ENCODE assay signal across 13 cellular contexts in the genomic region with DNA sequence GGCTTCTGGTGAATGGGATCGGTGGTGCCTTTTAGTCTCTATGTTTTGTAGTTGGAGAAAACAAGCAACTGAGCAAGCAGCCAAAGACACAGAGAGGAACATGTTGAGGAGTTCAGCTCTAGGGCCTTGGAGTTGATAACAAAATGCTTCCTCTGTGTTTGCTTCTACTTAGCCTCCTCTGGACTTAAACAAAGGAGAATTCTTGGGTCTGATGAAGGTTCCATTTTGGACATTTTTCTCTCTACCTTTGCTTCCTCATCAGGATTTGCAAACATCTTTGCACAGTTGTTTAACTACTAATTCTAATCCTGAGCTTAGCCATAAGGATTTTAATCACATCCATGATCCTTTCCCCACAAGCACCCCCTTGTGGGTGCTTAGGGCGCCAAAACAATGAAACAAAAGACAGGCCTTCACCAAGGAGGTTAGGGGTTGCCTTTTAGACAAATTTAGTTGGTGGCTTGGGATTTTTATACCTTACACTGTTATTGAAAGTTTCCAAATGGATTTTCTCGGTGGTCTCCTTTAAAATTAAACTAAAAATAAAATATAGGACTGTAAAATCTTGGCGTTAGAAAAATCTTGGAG.
DNase-seq lines count a peak whose midpoint lies in the region; ATAC-seq and TF ChIP-seq lines count a peak whose summit lies in the region.
"Had no signal": no experiment of that assay in that cellular context is flagged by ENCODE, and none has a peak within 500 bp of the region (broad histone marks: within the 10 kb centered on the region; RNA-seq: fewer than 3 reads in every experiment).

No MANE protein-coding gene starts in this region.

- no peak overlapping the region for H3K27ac ChIP-seq in AG04450 (ENCODE audit: low read depth, low read length)
- no peak overlapping the region for H3K27ac ChIP-seq in PC-3 (ENCODE audit: low read length)
- H3K27ac ChIP-seq: upper lobe of right lung had no signal

- CTCF ChIA-PET in AG04450 (lab: Charles Lee) (interaction anchor here (0.6 to 1.3 kb wide), 4 partner anchors 25 to 1292 kb away, joined by 3 to 6 read pairs (median 4); no protein-coding TSS in a partner anchor), PC-3 (lab: Charles Lee) (no interaction called here)

- H2AFZ ChIP-seq in PC-3 (ENCODE audit: low read length) = no peak overlapping the region

- no TSS peak for BruUV-seq in PC-3 (replicated peaks; lab: Mats Ljungman, UMichigan)

- H3K4me1 Mint-ChIP-seq in stimulated activated effector memory CD8-positive, alpha-beta T cell treated with anti-CD3 and anti-CD28 coated beads, Interleukin-12 subunit alpha, Interleukin-12 subunit beta, amount 100 ng/mL, for 72 hours = no peaks in the 10 kb centered on the region

- intact Hi-C loops in PC-3 (cut with micrococcal nuclease) = loop anchor here (10.0 kb wide), 1 partner anchor 259 kb away; no protein-coding TSS in a partner anchor
- intact Hi-C loops in left cardiac atrium (cut with DNase I) = no loop called here

- no peak overlapping the region for H3K27ac Mint-ChIP-seq in stimulated activated effector memory CD8-positive, alpha-beta T cell treated with anti-CD3 and anti-CD28 coated beads, Interleukin-12 subunit alpha, Interleukin-12 subunit beta, amount 100 ng/mL, for 72 hours
- H3K27ac Mint-ChIP-seq: CD8-positive, alpha-beta T cell had no signal

- H3K4me3 ChIP-seq in AG04450 (ENCODE audit: low read depth, low read length) (no peak overlapping the region), PC-3 (ENCODE audit: low read length) (no peak overlapping the region), fibroblast of pulmonary artery (replicated peaks; ENCODE audit: low read depth, low read length) (no peak overlapping the region)
- H3K4me3 ChIP-seq: upper lobe of right lung had no signal

- H3K9me3 Mint-ChIP-seq in stimulated activated effector memory CD8-positive, alpha-beta T cell treated with anti-CD3 and anti-CD28 coated beads, Interleukin-12 subunit alpha, Interleukin-12 subunit beta, amount 100 ng/mL, for 72 hours = peaks cover 4% of the 10 kb centered on the region
- H3K9me3 Mint-ChIP-seq: CD8-positive, alpha-beta T cell had no signal

- H3K4me3 Mint-ChIP-seq in stimulated activated effector memory CD8-positive, alpha-beta T cell treated with anti-CD3 and anti-CD28 coated beads, Interleukin-12 subunit alpha, Interleukin-12 subunit beta, amount 100 ng/mL, for 72 hours = no peak overlapping the region
- H3K4me3 Mint-ChIP-seq: CD8-positive, alpha-beta T cell had no signal

- DNase-seq in AG04450 (ENCODE audit: low read depth, low spot score) (no peak), PC-3 (peak; percentile 13), fibroblast of pulmonary artery (ENCODE audit: low read depth) (no peak), left cardiac atrium (no peak), nucleus accumbens (lab: John Stamatoyannopoulos, UW) (no peak)
- DNase-seq in stimulated activated effector memory CD8-positive, alpha-beta T cell treated with anti-CD3 and anti-CD28 coated beads, Interleukin-12 subunit alpha, Interleukin-12 subunit beta, amount 100 ng/mL, for 72 hours (ENCODE audit: low spot score in 2 of 2) = no peak
- DNase-seq: CD8-positive, alpha-beta T cell; NCI-H1092 treated with DMSO at 0.1 percent for 48 hours; T1000; upper lobe of right lung had no signal

- no peaks in the 10 kb centered on the region for H4K20me1 ChIP-seq in PC-3 (ENCODE audit: low read length)

- H3K9ac ChIP-seq in PC-3 (ENCODE audit: low read length) = no peak overlapping the region

- no peaks in the 10 kb centered on the region for H3K9me2 ChIP-seq in PC-3 (replicated peaks; ENCODE audit: low read length)

- H3K36me3 ChIP-seq in PC-3 (ENCODE audit: low read depth, low read length) = no peaks in the 10 kb centered on the region
- H3K36me3 ChIP-seq: upper lobe of right lung had no signal

- H3F3A ChIP-seq in PC-3 (ENCODE audit: low read length, unreplicated experiment) = no peaks in the 10 kb centered on the region

- ATAC-seq in PC-3 (no peak), HG02610 (IDR thresholded peaks at IDR 0.05; ENCODE audit: unreplicated experiment) (no peak), left cardiac atrium (no peak)
- no peak for ATAC-seq in stimulated activated effector memory CD8-positive, alpha-beta T cell treated with anti-CD3 and anti-CD28 coated beads, Interleukin-12 subunit alpha, Interleukin-12 subunit beta, amount 100 ng/mL, for 72 hours
- ATAC-seq: CD8-positive, alpha-beta T cell; sciatic nerve; upper lobe of right lung had no signal

- POLR2A ChIA-PET in AG04450 (lab: Yijun Ruan, JAX) (no interaction called here), PC-3 (lab: Charles Lee; ENCODE audit: unreplicated experiment) (no interaction called here)

- H3K4me2 ChIP-seq in PC-3 (ENCODE audit: low read length) = no peak overlapping the region

- no peaks in the 10 kb centered on the region for H3K79me2 ChIP-seq in PC-3 (ENCODE audit: low read length)

- TF ChIP-seq CTCF in AG04450 (IDR thresholded peaks at IDR 0.05; ENCODE audit: low read depth, low read length) (peak; percentile 43), GM12872 (IDR thresholded peaks at IDR 0.05; ENCODE audit: insufficient read depth, low read depth, low read length) (0 out of 3 replicates have a peak, but pooled peaks have one; percentile 8), PC-3 (conservative IDR thresholded peaks at IDR 0.05; ENCODE audit: low read depth, low read length) (peak; percentile 44; the same call in 1 of the 2 replicates), fibroblast of pulmonary artery (IDR thresholded peaks at IDR 0.05; ENCODE audit: low read length, missing control alignments) (peak; percentile 16)

- H3K9me3 ChIP-seq in AG04450 (ENCODE audit: control insufficient read depth, insufficient read depth, low read length) = no peaks in the 10 kb centered on the region
- H3K9me3 ChIP-seq in PC-3 (ENCODE audit: low read length) = no peaks in the 10 kb centered on the region
- H3K9me3 ChIP-seq: upper lobe of right lung had no signal

- peaks cover 6% of the 10 kb centered on the region for H3K27me3 ChIP-seq in AG04450 (ENCODE audit: control insufficient read depth, insufficient read depth, low read length)
- peaks cover 60% of the 10 kb centered on the region for H3K27me3 ChIP-seq in PC-3 (ENCODE audit: low read length)
- H3K27me3 ChIP-seq: upper lobe of right lung had no signal

- no peaks in the 10 kb centered on the region for H3K4me1 ChIP-seq in PC-3 (ENCODE audit: insufficient read depth, low read length)
- H3K4me1 ChIP-seq: upper lobe of right lung had no signal

- H3K36me3 Mint-ChIP-seq in stimulated activated effector memory CD8-positive, alpha-beta T cell treated with anti-CD3 and anti-CD28 coated beads, Interleukin-12 subunit alpha, Interleukin-12 subunit beta, amount 100 ng/mL, for 72 hours = no peaks in the 10 kb centered on the region
- H3K36me3 Mint-ChIP-seq: CD8-positive, alpha-beta T cell had no signal
